Comparison of ENCODE assay signal across 8 cellular contexts in genomic region chr5:69559908-69560330, GRCh38. TPM values are rescaled to one million over a fixed set of nuclear protein-coding genes. Genes with fewer than 3 reads are reported as not detected.
A peak's percentile ranks its signal among the peaks of the same experiment; 100 is the strongest.
DNase-seq lines count a peak whose midpoint lies in the region; ATAC-seq and TF ChIP-seq lines count a peak whose summit lies in the region.
"Not testable (repeated sequence)": the region's sequence is repeated elsewhere in the genome, so short reads cannot be mapped to it uniquely, and the experiment has no call there.

Gene GTF2H2C (plus strand): TSS chr5:69560191. CDS start chr5:69565133, 4,942 bp downstream.

- not testable (repeated sequence) for H3K36me3 Mint-ChIP-seq in effector memory CD8-positive, alpha-beta T cell (ENCODE audit: insufficient read depth)

- CTCF ChIA-PET in OCI-LY7 (lab: Charles Lee; ENCODE audit: unreplicated experiment), result not testable (repeated sequence)

- intact Hi-C loops in OCI-LY7 (cut with micrococcal nuclease; ENCODE audit: unreplicated experiment); spleen (cut with DNase I; ENCODE audit: low total_unique reads); aorta (cut with DNase I): not testable (repeated sequence)

- not testable (repeated sequence) for TF ChIP-seq POLR2A in spleen (IDR thresholded peaks at IDR 0.05)

- H3K27me3 Mint-ChIP-seq in effector memory CD8-positive, alpha-beta T cell, result not testable (repeated sequence)

- peak within 1 kb of the TSS; percentile 94 for H2AFZ ChIP-seq in OCI-LY7 (ENCODE audit: low read length)

- TF ChIP-seq RAD21 in liver (IDR thresholded peaks at IDR 0.05), result peak; percentile 67 to 68

- POLR2A ChIA-PET in OCI-LY7 (lab: Charles Lee), result not testable (repeated sequence)

- WGBS in liver, result under 1% methylated on average over 39 of the region's 40 CpGs
- WGBS in spleen, 5 donors, result 0 to 1% (median 0%) methylated on average over 6 to 40 of the region's 40 CpGs
- WGBS in aorta, 2 donors, result 1% methylated on average over 27 to 40 of the region's 40 CpGs

- TF ChIP-seq CTCF in OCI-LY7 (conservative IDR thresholded peaks at IDR 0.05; ENCODE audit: low read length) (peak; percentile 38), liver (IDR thresholded peaks at IDR 0.05; ENCODE audit: low read depth, low read length, missing input control) (peak; percentile 22), spleen (IDR thresholded peaks at IDR 0.05 in 8 of 11, conservative IDR thresholded peaks at IDR 0.05 in 3 of 11) (peak in 3 of 11 experiments; percentile 31 to 50 (median 36))

- H3K9me2 ChIP-seq in OCI-LY7 (ENCODE audit: insufficient read depth, low read length), result not testable (repeated sequence)

- not testable (repeated sequence) for H3K4me1 Mint-ChIP-seq in effector memory CD8-positive, alpha-beta T cell (ENCODE audit: low read depth in 2 of 2)

- H3K27ac Mint-ChIP-seq in effector memory CD8-positive, alpha-beta T cell, result peak within 1 kb of the TSS; percentile 51 to 56

- not testable (repeated sequence) for H3K27ac ChIP-seq in OCI-LY7 (ENCODE audit: low read depth, low read length, poor library complexity, severe bottlenecking); aorta (ENCODE audit: low read depth in 1 of 2, low read length in 2 of 2)
- H3K27ac ChIP-seq in liver (ENCODE audit: low read depth in 1 of 2, low read length in 2 of 2), result peak within 1 kb of the TSS in 1 of 2 donors; percentile 54
- peak within 1 kb of the TSS in 6 of 8 donors; percentile 44 to 76 (median 60) for H3K27ac ChIP-seq in spleen

- H3K36me3 ChIP-seq in OCI-LY7 (ENCODE audit: insufficient read depth, low read length); liver (ENCODE audit: control insufficient read depth in 4 of 4, insufficient read depth in 3 of 4, low read depth in 1 of 4, low read length in 3 of 4); spleen; aorta (ENCODE audit: control insufficient read depth in 1 of 2, insufficient read depth in 2 of 2, low read length in 1 of 2): not testable (repeated sequence)

- H3K79me2 ChIP-seq in OCI-LY7 (ENCODE audit: insufficient read depth, low read depth, low read length), result not testable (repeated sequence)

- not testable (repeated sequence) for H3K9ac ChIP-seq in liver (ENCODE audit: low read depth in 1 of 2, low read length in 2 of 2)

- peak within 1 kb of the TSS; percentile 64 for H3K4me2 ChIP-seq in OCI-LY7 (ENCODE audit: low read length)

- H3K27me3 ChIP-seq in liver (ENCODE audit: control insufficient read depth in 4 of 4, insufficient read depth in 4 of 4, low read length in 3 of 4); spleen (replicated peaks in 1 of 7); aorta (ENCODE audit: control insufficient read depth in 1 of 2, insufficient read depth in 2 of 2, low read length in 1 of 2): not testable (repeated sequence)

- peak; percentile 98 for ATAC-seq in GM18868 (IDR thresholded peaks at IDR 0.05; ENCODE audit: unreplicated experiment)
- peak; percentile 95 for ATAC-seq in HG02938 (IDR thresholded peaks at IDR 0.05; ENCODE audit: unreplicated experiment)
- peak; percentile 99 for ATAC-seq in effector memory CD8-positive, alpha-beta T cell (replicated peaks)
- ATAC-seq in aorta (ENCODE audit: low FRiP score), result peak; percentile 98

- H3K4me3 ChIP-seq in OCI-LY7 (ENCODE audit: low read depth, low read length, poor library complexity, severe bottlenecking), result peak within 1 kb of the TSS; percentile 66
- peak within 1 kb of the TSS in 1 of 3 donors; percentile 41 for H3K4me3 ChIP-seq in liver (ENCODE audit: low read depth in 1 of 3, low read length in 3 of 3)
- H3K4me3 ChIP-seq in spleen, result peak within 1 kb of the TSS; percentile 23 to 69 (median 43)
- peak within 1 kb of the TSS in 1 of 2 donors; percentile 36 for H3K4me3 ChIP-seq in aorta (ENCODE audit: low read length in 2 of 2)

- H3K9me3 ChIP-seq in OCI-LY7 (ENCODE audit: low read length); liver (ENCODE audit: control insufficient read depth in 4 of 4, low read length in 3 of 4); spleen; aorta (ENCODE audit: control insufficient read depth, low read length): not testable (repeated sequence)

- DNase-seq in OCI-LY7 (ENCODE audit: low spot score) (peak; percentile 79), activated T-cell treated with anti-CD3 and anti-CD28 coated beads for 4 hours (peak; percentile 45), spleen (peak; percentile 94), aorta (peak; percentile 76 to 79)
- DNase-seq in effector memory CD8-positive, alpha-beta T cell, result peak; percentile 53 to 67 (median 62)

- peak within 1 kb of the TSS; percentile 80 to 91 for H3K4me3 Mint-ChIP-seq in effector memory CD8-positive, alpha-beta T cell

- H3K9me3 Mint-ChIP-seq in effector memory CD8-positive, alpha-beta T cell, result not testable (repeated sequence)

- not testable (repeated sequence) for BruUV-seq in OCI-LY7 (replicated peaks; lab: Mats Ljungman, UMichigan)

- H4K20me1 ChIP-seq in OCI-LY7 (ENCODE audit: insufficient read depth, low read length), result not testable (repeated sequence)

- not testable (repeated sequence) for H3K4me1 ChIP-seq in OCI-LY7 (ENCODE audit: insufficient read depth, low read length, poor library complexity, severe bottlenecking); liver (ENCODE audit: control insufficient read depth in 4 of 4, insufficient read depth in 4 of 4, low read length in 3 of 4); aorta (ENCODE audit: control insufficient read depth in 1 of 2, insufficient read depth in 2 of 2, low read length in 2 of 2)
- peaks cover 0 to 11% (median 4%) of the 10 kb centered on the region in 6 donors for H3K4me1 ChIP-seq in spleen

TF ChIP-seq in liver, 16 proteins besides CTCF, POLR2A, EP300 and RAD21:
- TF ChIP-seq YY1 (IDR thresholded peaks at IDR 0.05) (peak; percentile 81), RXRA (IDR thresholded peaks at IDR 0.05) (peak in 1 of 2 donors; percentile 13), HNF4A (conservative IDR thresholded peaks at IDR 0.05) (peak in 1 of 2 donors; percentile 15), GABPA (IDR thresholded peaks at IDR 0.05 in 1 of 2, conservative IDR thresholded peaks at IDR 0.05 in 1 of 2) (peak; percentile 77 to 88), SP1 (IDR thresholded peaks at IDR 0.05) (peak; percentile 41)

RNA-seq across cellular contexts. Expression of gene GTF2H2C, which starts in this region (rescaled TPM):
- total RNA-seq in OCI-LY7 (2014; rRNA removed; shearing (Covaris generic)), result 45.9 and 60.1 TPM in 2 replicates
- total RNA-seq in OCI-LY7 (2022) (44.9 and 48.8 TPM in 2 replicates), liver (10 to 100 TPM; 25.3 to 38.4 TPM), spleen (10 to 100 TPM; 20.8 to 37.1 (median 28.6) TPM), aorta (10 to 100 TPM; 24.1 to 27.0 TPM)
- polyA plus RNA-seq in liver (10 to 100 TPM in 1 of 2 donors, 1 to 10 TPM in 1; 8.7 to 13.8 TPM), spleen (10 to 100 TPM; 11.1 to 19.6 (median 16.6) TPM), aorta (10 to 100 TPM in 1 of 2 donors, 1 to 10 TPM in 1; 9.4 to 15.4 TPM)
